17 cellular contexts compared by ENCODE assay signal in genomic region chr7:98206451-98207330, GRCh38. TPM values are rescaled to one million over a fixed set of nuclear protein-coding genes. Genes with fewer than 3 reads are reported as not detected.
DNase-seq lines count a peak whose midpoint lies in the region; ATAC-seq and TF ChIP-seq lines count a peak whose summit lies in the region.
"Had no signal": no experiment of that assay in that cellular context is flagged by ENCODE, and none has a peak within 500 bp of the region (broad histone marks: within the 10 kb centered on the region; RNA-seq: fewer than 3 reads in every experiment).

No MANE protein-coding gene starts in this region.

- no peaks in the 10 kb centered on the region for H3K9me3 ChIP-seq in right atrium auricular region
- H3K9me3 ChIP-seq: Caco-2 had no signal

- H3K27me3 Mint-ChIP-seq in chondrocyte (ENCODE audit: low read depth): no peaks in the 10 kb centered on the region
- peaks cover 10% of the 10 kb centered on the region for H3K27me3 Mint-ChIP-seq in nephron progenitor cell (ENCODE audit: low read depth, poor library complexity)

- intact Hi-C loops in cardiac septum (cut with DNase I): no loop called here

- H3K27ac ChIP-seq in right atrium auricular region: no peak overlapping the region
- H3K27ac ChIP-seq: HL-60 had no signal

- peaks cover 0 to 10% of the 10 kb centered on the region in 2 donors for H3K4me1 ChIP-seq in right atrium auricular region

- H3K4me3 ChIP-seq in right atrium auricular region: no peak overlapping the region
- H3K4me3 ChIP-seq: GM23338 had no signal

- no peak for ATAC-seq in HG03196 (IDR thresholded peaks at IDR 0.05; ENCODE audit: unreplicated experiment)
- ATAC-seq: GM23338, HCT116 had no signal

- H3K9me3 Mint-ChIP-seq in chondrocyte (ENCODE audit: low read depth) (no peaks in the 10 kb centered on the region), nephron progenitor cell (no peaks in the 10 kb centered on the region)
- H3K9me3 Mint-ChIP-seq: GM23338 had no signal

- peaks cover 43% of the 10 kb centered on the region for H3K36me3 ChIP-seq in right atrium auricular region

- H3K27ac Mint-ChIP-seq in chondrocyte (ENCODE audit: unreplicated experiment) (no peak overlapping the region), nephron progenitor cell (peak overlapping the region; percentile 61)
- H3K27ac Mint-ChIP-seq: GM23338 had no signal

- peaks cover 2% of the 10 kb centered on the region for H3K4me1 Mint-ChIP-seq in chondrocyte (ENCODE audit: low read depth)
- peaks cover 6% of the 10 kb centered on the region for H3K4me1 Mint-ChIP-seq in nephron progenitor cell

- no peak overlapping the region for H3K4me3 Mint-ChIP-seq in chondrocyte (ENCODE audit: unreplicated experiment)
- no peak overlapping the region for H3K4me3 Mint-ChIP-seq in nephron progenitor cell
- H3K4me3 Mint-ChIP-seq: GM23338 had no signal

- no peaks in the 10 kb centered on the region for H3K27me3 ChIP-seq in right atrium auricular region

- DNase-seq in cardiac septum (ENCODE audit: low spot score): peak; percentile 46
- DNase-seq in right atrium auricular region (ENCODE audit: low spot score): no peak
- peak; percentile 75 for DNase-seq in chondrocyte (ENCODE audit: low spot score)
- DNase-seq in nephron progenitor cell: no peak
- DNase-seq in activated CD4-positive, alpha-beta T cell treated with anti-CD3 and anti-CD28 coated beads for 4 hours: no peak
- no peak for DNase-seq in OCI-M2 (lab: John Stamatoyannopoulos, UW; ENCODE audit: unreplicated experiment)
- DNase-seq: EL, MV-4-11, NCI-H1436, NCI-H2029 treated with DMSO at 0.1 percent for 48 hours, NCI-H524 treated with DMSO at 0.1 percent for 48 hours, SIG-M5 had no signal

- TF ChIP-seq CTCF in right atrium auricular region (IDR thresholded peaks at IDR 0.05) (no peak), chondrocyte (IDR thresholded peaks at IDR 0.05) (no peak), nephron progenitor cell (IDR thresholded peaks at IDR 0.05) (no peak)

- H3K36me3 Mint-ChIP-seq in chondrocyte (ENCODE audit: low read depth) (peaks cover 13% of the 10 kb centered on the region), nephron progenitor cell (ENCODE audit: low read depth) (peaks cover 41% of the 10 kb centered on the region)

RNA-seq across cellular contexts. Expression of gene BHLHA15, which starts 4.5 kb away (rescaled TPM):
- total RNA-seq in cardiac septum (not detected), right atrium auricular region (under 1 TPM in 1 of 2 donors, not detected in 1; 0.83 TPM), chondrocyte (0.32 to 1.2 TPM in 2 of 3 replicates, not detected in the other)

RNA-seq across cellular contexts. Expression of gene TECPR1, which starts 45.3 kb away (rescaled TPM):
- total RNA-seq in cardiac septum (16.6 TPM), right atrium auricular region (10 to 100 TPM; 11.5 to 13.9 TPM), chondrocyte (27.3 to 33.8 TPM (median 32.0 TPM) in 3 replicates)

Comparison
In these comparisons a context has a peak if more than half of its experiments do, and no peak if none do; other contexts are left out.
1. DNase-seq: peak in cardiac septum (single experiment) and chondrocyte (single experiment); none in right atrium auricular region (single experiment), nephron progenitor cell (single experiment), activated CD4-positive, alpha-beta T cell treated with anti-CD3 and anti-CD28 coated beads for 4 hours (0 of 2) and OCI-M2 (single experiment).